Comparison of ENCODE assay signal across 7 cellular contexts in the genomic region with DNA sequence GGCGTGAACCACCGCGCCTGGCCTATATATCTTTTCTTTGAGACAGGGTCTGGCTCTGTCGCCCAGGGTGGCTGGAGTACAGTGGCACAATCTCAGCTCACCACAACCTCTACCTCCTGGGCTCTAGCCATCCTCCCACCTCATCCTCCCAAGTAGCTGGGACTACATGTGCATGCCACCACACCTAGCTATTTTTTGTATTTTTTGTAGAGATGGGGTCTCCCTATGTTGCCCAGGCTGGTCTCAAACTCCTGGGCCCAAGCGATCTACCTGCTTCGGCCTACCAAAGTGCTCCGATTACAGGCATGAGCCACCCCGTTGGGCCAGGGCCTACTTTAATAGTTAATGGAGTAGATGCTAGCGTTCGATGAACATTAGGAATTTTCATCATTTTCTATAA. TPM values are rescaled to one million over a fixed set of nuclear protein-coding genes. Genes with fewer than 3 reads are reported as not detected.
DNase-seq lines count a peak whose midpoint lies in the region; ATAC-seq and TF ChIP-seq lines count a peak whose summit lies in the region.
"Had no signal": no experiment of that assay in that cellular context is flagged by ENCODE, and none has a peak within 500 bp of the region (broad histone marks: within the 10 kb centered on the region; RNA-seq: fewer than 3 reads in every experiment).

No MANE protein-coding gene starts in this region.

- H3K4me3 ChIP-seq in AG09309 (ENCODE audit: control insufficient read depth, low read depth, low read length) (peak overlapping the region; percentile 77), SJSA1 (peak overlapping the region; percentile 62)

- H3K27ac ChIP-seq in SJSA1, result no peak overlapping the region

- DNase-seq in AG09309 (ENCODE audit: low read depth) (no peak), SJSA1 (ENCODE audit: low read depth in 1 of 2, low spot score in 2 of 2) (no peak), immature natural killer cell (no peak), DMS53 treated with DMSO at 0.1 percent for 48 hours (lab: John Stamatoyannopoulos, UW; ENCODE audit: unreplicated experiment) (no peak)
- no peak for DNase-seq in stimulated activated CD4-positive, alpha-beta T cell treated with anti-CD3 and anti-CD28 coated beads, Interleukin-15, amount 100 ng/mL, for 24 hours

- no peaks in the 10 kb centered on the region for H3K27me3 ChIP-seq in SJSA1 (replicated peaks)

- no peaks in the 10 kb centered on the region for H3K9me3 Mint-ChIP-seq in immature natural killer cell

- peak overlapping the region; percentile 63 to 92 (median 74) for H3K4me3 Mint-ChIP-seq in immature natural killer cell

- no peaks in the 10 kb centered on the region for H3K9me3 ChIP-seq in SJSA1 (replicated peaks)

- H3K36me3 Mint-ChIP-seq in immature natural killer cell, result peaks cover 0 to 4% (median 4%) of the 10 kb centered on the region in 3 donors

- H3K36me3 ChIP-seq in SJSA1, result peaks cover 53% of the 10 kb centered on the region

- H3K27ac Mint-ChIP-seq in immature natural killer cell, result peak overlapping the region in 4 of 6 donors; percentile 40 to 84 (median 76)

- TF ChIP-seq CTCF in AG09309 (IDR thresholded peaks at IDR 0.05; ENCODE audit: control insufficient read depth, insufficient read depth, low read depth, low read length, missing control alignments), result no peak

- no peak for ATAC-seq in HG02678 (IDR thresholded peaks at IDR 0.05; ENCODE audit: unreplicated experiment)

- H3K4me1 ChIP-seq in SJSA1 (replicated peaks), result peaks cover 27% of the 10 kb centered on the region

- peaks cover 41 to 47% of the 10 kb centered on the region in 2 donors for H3K4me1 Mint-ChIP-seq in immature natural killer cell

- peaks cover 18 to 21% (median 19%) of the 10 kb centered on the region in 3 donors for H3K27me3 Mint-ChIP-seq in immature natural killer cell (ENCODE audit: low read depth in 3 of 3)

RNA-seq across cellular contexts. Expression of a gene that starts 3.4 kb away (rescaled TPM):
- total RNA-seq in SJSA1 (2014; rRNA removed; shearing (Covaris generic)), result 24.0 and 25.8 TPM in 2 replicates
- polyA plus RNA-seq in immature natural killer cell, result 1 to 10 TPM in 1 of 3 donors, under 1 TPM in 2; 0.46 to 4.0 (median 0.98) TPM

RNA-seq across cellular contexts. Expression of a gene that starts 14.2 kb away (rescaled TPM):
- total RNA-seq in SJSA1 (2014; rRNA removed; shearing (Covaris generic)), result 274 and 417 TPM in 2 replicates
- 100 to 1,000 TPM; 183 to 301 (median 283) TPM for polyA plus RNA-seq in immature natural killer cell

RNA-seq across cellular contexts. Expression of a gene that starts 17.0 kb away (rescaled TPM):
- 88.5 and 127 TPM in 2 replicates for total RNA-seq in SJSA1 (2014; rRNA removed; shearing (Covaris generic))
- polyA plus RNA-seq in immature natural killer cell, result 100 to 1,000 TPM in 2 of 3 donors, 10 to 100 TPM in 1; 93.5 to 182 (median 124) TPM

RNA-seq across cellular contexts. Expression of a gene that starts 23.9 kb away (rescaled TPM):
- total RNA-seq in SJSA1 (2014; rRNA removed; shearing (Covaris generic)), result 9.0 and 13.2 TPM in 2 replicates
- 1 to 10 TPM; 6.4 to 8.2 (median 8.0) TPM for polyA plus RNA-seq in immature natural killer cell

RNA-seq across cellular contexts. Expression of a gene that starts 31.3 kb away (rescaled TPM):
- total RNA-seq in SJSA1 (2014; rRNA removed; shearing (Covaris generic)), result 0.13 TPM in 1 of 2 replicates, not detected in the other
- not detected for polyA plus RNA-seq in immature natural killer cell
- total RNA-seq: omental fat pad had no signal
